In the genomic region with DNA sequence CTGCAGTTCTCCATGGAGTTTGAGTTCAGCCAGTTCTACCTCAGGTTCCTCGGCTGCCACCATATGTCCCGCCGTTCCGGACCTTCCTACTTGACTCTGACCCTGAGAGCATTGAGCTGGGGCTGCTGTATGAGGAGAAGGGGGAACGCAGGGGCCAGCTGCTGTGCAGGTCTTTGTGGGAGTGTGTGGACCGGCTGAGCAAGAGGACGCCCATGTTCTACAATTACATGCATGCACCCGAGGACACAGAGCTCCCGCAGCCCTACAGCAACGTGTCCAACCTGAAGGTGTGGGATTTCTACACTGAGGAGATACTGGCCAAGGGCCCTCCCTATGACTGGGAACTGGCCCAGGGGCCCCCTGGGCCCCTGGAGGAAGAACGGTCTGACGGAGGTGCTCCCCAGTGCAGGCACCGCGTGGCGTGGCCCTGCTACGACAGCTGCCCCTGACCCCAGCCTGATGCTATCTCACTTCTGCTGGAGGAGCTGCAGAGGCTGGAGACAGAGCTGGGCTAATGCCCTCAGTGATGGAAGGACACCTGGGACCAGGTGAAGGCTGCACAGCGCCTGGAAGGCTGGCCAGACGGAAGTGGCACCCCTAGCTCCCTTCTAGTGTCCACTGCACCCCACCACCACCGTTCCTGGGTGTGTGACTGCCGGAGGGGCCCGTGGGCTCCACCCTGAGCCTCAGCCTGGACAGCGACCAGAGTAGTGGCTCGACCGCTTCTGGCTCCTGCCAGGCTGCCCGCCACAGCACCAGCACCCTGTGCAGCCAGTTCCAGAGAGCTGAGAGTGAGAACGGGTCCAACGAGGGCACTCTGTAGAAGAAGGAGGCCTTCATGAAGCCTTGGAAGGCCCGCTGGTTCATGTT, we compare ENCODE assay signal across 29 cellular contexts. TPM values are rescaled to one million over a fixed set of nuclear protein-coding genes. Genes with fewer than 3 reads are reported as not detected.
"Had no signal": no experiment of that assay in that cellular context is flagged by ENCODE, and none has a peak within 500 bp of the region (broad histone marks: within the 10 kb centered on the region; RNA-seq: fewer than 3 reads in every experiment).

No MANE protein-coding gene starts in this region.

- H3K27me3 ChIP-seq: adrenal gland, ascending aorta, brain microvascular endothelial cell, colonic mucosa, neural progenitor cell, upper lobe of left lung had no signal

- ATAC-seq: activated T-cell treated with anti-CD3 and anti-CD28 coated beads, Interleukin-2, amount 50 U/mL, for 4 hours; effector memory CD8-positive, alpha-beta T cell; esophagus mucosa; left colon; naive thymus-derived CD8-positive, alpha-beta T cell; WTC11 had no signal

- H2AFZ ChIP-seq: neural progenitor cell had no signal

- H3K9me3 ChIP-seq: adrenal gland, ascending aorta, colonic mucosa, thoracic aorta, upper lobe of left lung had no signal

- H3K4me3 ChIP-seq: adrenal gland, ascending aorta, colonic mucosa, dorsolateral prefrontal cortex, neural progenitor cell, skin epidermis, thoracic aorta, upper lobe of left lung had no signal

- H3K27ac ChIP-seq: ascending aorta, brain microvascular endothelial cell, colonic mucosa, neural progenitor cell, skin epidermis, thoracic aorta had no signal

- H3K4me2 ChIP-seq: neural progenitor cell had no signal

- H3K36me3 ChIP-seq: adrenal gland, ascending aorta, brain microvascular endothelial cell, colonic mucosa, neural progenitor cell, thoracic aorta, upper lobe of left lung had no signal

- H3K4me1 ChIP-seq: ascending aorta, colonic mucosa, neural progenitor cell had no signal

- DNase-seq: activated CD4-positive, alpha-beta T cell treated with anti-CD3 and anti-CD28 coated beads, Interleukin-2, amount 50 U/mL, for 48 hours; activated CD8-positive, alpha-beta memory T cell treated with anti-CD3 and anti-CD28 coated beads, Interleukin-2, amount 50 U/mL, for 48 hours; activated naive CD4-positive, alpha-beta T cell; activated T-cell treated with anti-CD3 and anti-CD28 coated beads, Interleukin-2, amount 50 U/mL, for 4 hours; adrenal gland; brain microvascular endothelial cell; colonic mucosa; dorsolateral prefrontal cortex; effector memory CD8-positive, alpha-beta T cell; foreskin melanocyte; glutamatergic neuron; left colon; naive thymus-derived CD8-positive, alpha-beta T cell; stimulated activated CD4-positive, alpha-beta T cell treated with anti-CD3 and anti-CD28 coated beads, Interleukin-1b, Interleukin-23, amount 100 ng/mL, for 48 hours; stimulated activated naive CD4-positive, alpha-beta T cell treated with Interleukin-2 at 50 U/mL for 16 hours; T-helper 1 cell had no signal

RNA-seq across cellular contexts. Expression of a gene that starts 20.8 kb away (rescaled TPM):
- total RNA-seq: activated CD8-positive, alpha-beta memory T cell treated with anti-CD3 and anti-CD28 coated beads for 36 hours; activated T-cell treated with anti-CD3 and anti-CD28 coated beads, Interleukin-2, amount 50 U/mL, for 4 hours; activated T-helper 2 cell treated with anti-CD3 and anti-CD28 coated beads, Interferon-gamma antibody, Interleukin-2, Interleukin-4, amounts not matched to agents 10 μg/mL and 5 μg/mL and 100 μg/mL, durations not matched to agents 14 hours and 24 hours and 36 hours; adrenal gland; ascending aorta; colonic mucosa; endothelial cell of umbilical vein; esophagus mucosa; left colon; lung microvascular endothelial cell; naive thymus-derived CD8-positive, alpha-beta T cell; osteocyte; thoracic aorta; upper lobe of left lung; WTC11 had no signal

RNA-seq across cellular contexts. Expression of a gene that starts 32.0 kb away (rescaled TPM):
- total RNA-seq: activated CD8-positive, alpha-beta memory T cell treated with anti-CD3 and anti-CD28 coated beads for 36 hours; activated T-cell treated with anti-CD3 and anti-CD28 coated beads, Interleukin-2, amount 50 U/mL, for 4 hours; activated T-helper 2 cell treated with anti-CD3 and anti-CD28 coated beads, Interferon-gamma antibody, Interleukin-2, Interleukin-4, amounts not matched to agents 10 μg/mL and 5 μg/mL and 100 μg/mL, durations not matched to agents 14 hours and 24 hours and 36 hours; adrenal gland; ascending aorta; endothelial cell of umbilical vein; esophagus mucosa; left colon; naive thymus-derived CD8-positive, alpha-beta T cell; osteocyte; progenitor cell of endocrine pancreas; thoracic aorta; WTC11 had no signal
